Comparison of ENCODE assay signal across 25 cellular contexts in genomic region chr6:1860756-1861369, GRCh38.
DNase-seq lines count a peak whose midpoint lies in the region; ATAC-seq and TF ChIP-seq lines count a peak whose summit lies in the region.
"Had no signal": no experiment of that assay in that cellular context is flagged by ENCODE, and none has a peak within 500 bp of the region (broad histone marks: within the 10 kb centered on the region; RNA-seq: fewer than 3 reads in every experiment).

No MANE protein-coding gene starts in this region.

- CTCF ChIA-PET in activated B cell treated with CpG ODN at 0.5 μM for 24 hours (lab: Charles Lee): no interaction called here
- CTCF ChIA-PET in activated naive CD4-positive, alpha-beta T cell treated with anti-CD3 and anti-CD28 coated beads for 36 hours (lab: Charles Lee): no interaction called here

- DNase-seq in GM06990 (ENCODE audit: extremely low read depth, insufficient read length) (peak; percentile 20), activated B cell treated with CpG ODN at 0.5 μM for 24 hours (no peak), NCI-H146 treated with DMSO at 0.1 percent for 48 hours (lab: John Stamatoyannopoulos, UW; ENCODE audit: unreplicated experiment) (no peak), NOMO-1 treated with DMSO at 0.1 percent for 48 hours (lab: John Stamatoyannopoulos, UW; ENCODE audit: unreplicated experiment) (no peak)
- DNase-seq in effector memory CD4-positive, alpha-beta T cell: no peak
- no peak for DNase-seq in activated naive CD4-positive, alpha-beta T cell treated with anti-CD3 and anti-CD28 coated beads for 36 hours
- DNase-seq: 8988T; activated CD4-positive, alpha-beta memory T cell treated with anti-CD3 and anti-CD28 coated beads for 36 hours; activated CD4-positive, CD25-positive, alpha-beta regulatory T cell; activated effector memory CD4-positive, alpha-beta T cell treated with anti-CD3 and anti-CD28 coated beads, Interleukin-2, amount 50 U/mL, for 16 hours; activated T-cell treated with anti-CD3 and anti-CD28 coated beads for 4 hours; CD4-positive, alpha-beta memory T cell; DMS153; H9; kidney; NCI-H1092; NCI-H2029 treated with DMSO at 0.1 percent for 48 hours; NCI-H345; PC-3; substantia nigra; upper lobe of right lung had no signal

- H3K9me3 Mint-ChIP-seq in activated B cell treated with CpG ODN at 0.5 μM for 24 hours: no peaks in the 10 kb centered on the region
- no peaks in the 10 kb centered on the region for H3K9me3 Mint-ChIP-seq in activated naive CD4-positive, alpha-beta T cell treated with anti-CD3 and anti-CD28 coated beads for 36 hours
- H3K9me3 Mint-ChIP-seq: activated CD4-positive, alpha-beta memory T cell treated with anti-CD3 and anti-CD28 coated beads for 36 hours; CD4-positive, alpha-beta memory T cell; H9; natural killer cell treated with Interleukin-12 subunit alpha and Interleukin-12 subunit beta and Interleukin-15 and Interleukin-18, amount 100 ng/mL, for 72 hours had no signal

- H3K27me3 Mint-ChIP-seq in activated B cell treated with CpG ODN at 0.5 μM for 24 hours: no peaks in the 10 kb centered on the region
- no peaks in the 10 kb centered on the region for H3K27me3 Mint-ChIP-seq in activated naive CD4-positive, alpha-beta T cell treated with anti-CD3 and anti-CD28 coated beads for 36 hours (ENCODE audit: low read depth)
- H3K27me3 Mint-ChIP-seq: activated CD4-positive, alpha-beta memory T cell treated with anti-CD3 and anti-CD28 coated beads for 36 hours; CD4-positive, alpha-beta memory T cell; natural killer cell treated with Interleukin-12 subunit alpha and Interleukin-12 subunit beta and Interleukin-15 and Interleukin-18, amount 100 ng/mL, for 72 hours had no signal

- H3K36me3 Mint-ChIP-seq in activated B cell treated with CpG ODN at 0.5 μM for 24 hours (ENCODE audit: low read depth): no peaks in the 10 kb centered on the region
- no peaks in the 10 kb centered on the region for H3K36me3 Mint-ChIP-seq in activated naive CD4-positive, alpha-beta T cell treated with anti-CD3 and anti-CD28 coated beads for 36 hours (ENCODE audit: low read depth)
- H3K36me3 Mint-ChIP-seq: activated CD4-positive, alpha-beta memory T cell treated with anti-CD3 and anti-CD28 coated beads for 36 hours; CD4-positive, alpha-beta memory T cell; natural killer cell treated with Interleukin-12 subunit alpha and Interleukin-12 subunit beta and Interleukin-15 and Interleukin-18, amount 100 ng/mL, for 72 hours had no signal

- TF ChIP-seq CTCF in GM06990 (IDR thresholded peaks at IDR 0.05; ENCODE audit: insufficient read depth, low read length, poor library complexity, severe bottlenecking): no peak
- TF ChIP-seq CTCF in activated B cell treated with CpG ODN at 0.5 μM for 24 hours (IDR thresholded peaks at IDR 0.05): no peak

- H3K9me3 ChIP-seq in effector memory CD4-positive, alpha-beta T cell (ENCODE audit: control insufficient read depth, low read length): no peaks in the 10 kb centered on the region
- H3K9me3 ChIP-seq: upper lobe of right lung had no signal

- intact Hi-C loops in activated B cell treated with CpG ODN at 0.5 μM for 24 hours (cut with micrococcal nuclease): loop anchor here (1.0 kb wide), 1 partner anchor 8 kb away; no protein-coding TSS in a partner anchor
- intact Hi-C loops in activated naive CD4-positive, alpha-beta T cell treated with anti-CD3 and anti-CD28 coated beads for 36 hours (cut with micrococcal nuclease): no loop called here

- no peaks in the 10 kb centered on the region for H3K27me3 ChIP-seq in GM06990 (replicated peaks; ENCODE audit: control insufficient read depth, insufficient read depth, low read length)
- H3K27me3 ChIP-seq in effector memory CD4-positive, alpha-beta T cell (replicated peaks; ENCODE audit: control insufficient read depth, insufficient read depth, low read length, poor library complexity, severe bottlenecking): no peaks in the 10 kb centered on the region
- H3K27me3 ChIP-seq: upper lobe of right lung had no signal

- no peak overlapping the region for H3K4me3 ChIP-seq in GM06990 (replicated peaks; ENCODE audit: low read depth, low read length)
- no peak overlapping the region for H3K4me3 ChIP-seq in effector memory CD4-positive, alpha-beta T cell (ENCODE audit: insufficient read depth, low read depth, low read length, poor library complexity, severe bottlenecking)
- H3K4me3 ChIP-seq: upper lobe of right lung had no signal

- no peaks in the 10 kb centered on the region for H3K4me1 ChIP-seq in effector memory CD4-positive, alpha-beta T cell (ENCODE audit: control insufficient read depth, insufficient read depth, low read length, poor library complexity, severe bottlenecking)
- H3K4me1 ChIP-seq: upper lobe of right lung had no signal

- peak overlapping the region; percentile 48 for H3K4me3 Mint-ChIP-seq in activated B cell treated with CpG ODN at 0.5 μM for 24 hours
- no peak overlapping the region for H3K4me3 Mint-ChIP-seq in activated naive CD4-positive, alpha-beta T cell treated with anti-CD3 and anti-CD28 coated beads for 36 hours
- H3K4me3 Mint-ChIP-seq: activated CD4-positive, alpha-beta memory T cell treated with anti-CD3 and anti-CD28 coated beads for 36 hours; H9; natural killer cell treated with Interleukin-12 subunit alpha and Interleukin-12 subunit beta and Interleukin-15 and Interleukin-18, amount 100 ng/mL, for 72 hours had no signal

- peaks cover 30% of the 10 kb centered on the region for H3K4me1 Mint-ChIP-seq in activated B cell treated with CpG ODN at 0.5 μM for 24 hours
- H3K4me1 Mint-ChIP-seq in activated naive CD4-positive, alpha-beta T cell treated with anti-CD3 and anti-CD28 coated beads for 36 hours (ENCODE audit: low read depth): no peaks in the 10 kb centered on the region
- H3K4me1 Mint-ChIP-seq: CD4-positive, alpha-beta memory T cell had no signal

- no peaks in the 10 kb centered on the region for H3K36me3 ChIP-seq in GM06990 (ENCODE audit: control insufficient read depth, insufficient read depth, low read length)
- no peaks in the 10 kb centered on the region for H3K36me3 ChIP-seq in effector memory CD4-positive, alpha-beta T cell (ENCODE audit: control insufficient read depth, insufficient read depth, low read length)
- H3K36me3 ChIP-seq: upper lobe of right lung had no signal

- POLR2A ChIA-PET in activated B cell treated with CpG ODN at 0.5 μM for 24 hours (lab: Charles Lee): no interaction called here

- peak; percentile 53 for ATAC-seq in GM21360 (IDR thresholded peaks at IDR 0.05; ENCODE audit: unreplicated experiment)
- ATAC-seq in HG02973 (IDR thresholded peaks at IDR 0.05; ENCODE audit: unreplicated experiment): peak; percentile 57
- peak; percentile 65 for ATAC-seq in activated B cell treated with CpG ODN at 0.5 μM for 24 hours (ENCODE audit: low read depth)
- ATAC-seq: natural killer cell treated with Interleukin-12 subunit alpha and Interleukin-12 subunit beta and Interleukin-15 and Interleukin-18, amount 100 ng/mL, for 72 hours; PC-3; Right ventricle myocardium inferior; upper lobe of right lung had no signal

- H3K27ac Mint-ChIP-seq in activated B cell treated with CpG ODN at 0.5 μM for 24 hours: peak overlapping the region; percentile 86
- H3K27ac Mint-ChIP-seq in activated naive CD4-positive, alpha-beta T cell treated with anti-CD3 and anti-CD28 coated beads for 36 hours: no peak overlapping the region
- H3K27ac Mint-ChIP-seq: activated CD4-positive, alpha-beta memory T cell treated with anti-CD3 and anti-CD28 coated beads for 36 hours; H9; natural killer cell treated with Interleukin-12 subunit alpha and Interleukin-12 subunit beta and Interleukin-15 and Interleukin-18, amount 100 ng/mL, for 72 hours had no signal

- no peak overlapping the region for H3K27ac ChIP-seq in effector memory CD4-positive, alpha-beta T cell (ENCODE audit: insufficient read depth, low read length, poor library complexity, severe bottlenecking)
- H3K27ac ChIP-seq: upper lobe of right lung had no signal
